Comparison of ENCODE assay signal across 10 cellular contexts in the genomic region with DNA sequence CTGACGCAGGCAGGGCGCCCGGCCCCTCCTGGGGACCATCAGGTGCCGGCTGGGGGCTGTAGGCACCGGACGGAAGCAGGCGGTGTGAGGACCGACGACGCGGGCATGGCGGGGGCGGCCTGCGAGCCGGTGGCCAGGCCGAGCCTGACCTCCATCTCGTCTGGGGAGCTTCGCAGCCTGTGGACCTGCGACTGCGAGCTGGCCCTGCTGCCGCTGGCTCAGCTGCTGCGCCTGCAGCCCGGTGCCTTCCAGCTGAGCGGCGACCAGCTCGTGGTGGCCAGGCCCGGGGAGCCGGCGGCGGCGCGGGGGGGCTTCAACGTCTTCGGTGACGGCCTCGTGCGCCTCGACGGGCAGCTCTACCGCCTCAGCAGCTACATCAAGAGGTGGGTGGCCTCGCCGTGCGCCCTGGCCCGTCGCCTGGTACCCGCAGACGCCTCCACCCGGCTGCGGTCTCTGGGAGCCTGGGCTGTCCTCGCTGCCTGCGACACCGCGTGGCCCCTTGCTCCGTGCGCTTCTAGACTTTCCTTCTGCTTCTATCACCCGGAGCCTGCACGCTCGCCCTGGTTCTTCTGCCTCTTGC. TPM values are rescaled to one million over a fixed set of nuclear protein-coding genes. Genes with fewer than 3 reads are reported as not detected.
DNase-seq lines count a peak whose midpoint lies in the region; ATAC-seq and TF ChIP-seq lines count a peak whose summit lies in the region.
"Had no signal": no experiment of that assay in that cellular context is flagged by ENCODE, and none has a peak within 500 bp of the region (broad histone marks: within the 10 kb centered on the region; RNA-seq: fewer than 3 reads in every experiment).

No MANE protein-coding gene starts in this region.

- ATAC-seq in lung (ENCODE audit: insufficient read depth, low FRiP score) = peak; percentile 13
- ATAC-seq in HG03565 (IDR thresholded peaks at IDR 0.05; ENCODE audit: unreplicated experiment) = no peak

- no peak for TF ChIP-seq CTCF in Peyer's patch (IDR thresholded peaks at IDR 0.05)
- no peak for TF ChIP-seq CTCF in lung (IDR thresholded peaks at IDR 0.05; ENCODE audit: control extremely low read depth, extremely low read depth)
- TF ChIP-seq CTCF in testis (IDR thresholded peaks at IDR 0.05) = no peak

- DNase-seq in Peyer's patch (no peak), lung (ENCODE audit: low spot score) (no peak), testis (peak; percentile 28), SKM-1 treated with dmso at 0.1 percent for 144 hours (lab: John Stamatoyannopoulos, UW; ENCODE audit: unreplicated experiment) (no peak), NOMO-1 (lab: John Stamatoyannopoulos, UW; ENCODE audit: unreplicated experiment in 2 of 2) (no peak)
- DNase-seq: activated CD4-positive, alpha-beta T cell treated with anti-CD3 and anti-CD28 coated beads, Interleukin-2, amount 10 ng/mL, durations not matched to agents 24 days and 14 days; effector CD4-positive, alpha-beta T cell had no signal

- H3K4me1 ChIP-seq in Peyer's patch (peaks cover 0 to 16% (median 0%) of the 10 kb centered on the region in 4 donors), esophagus (ENCODE audit: control insufficient read depth in 2 of 2, insufficient read depth in 2 of 2, low read length in 1 of 2) (peaks cover 11 to 27% of the 10 kb centered on the region in 2 donors), lung (ENCODE audit: control insufficient read depth in 2 of 2, insufficient read depth in 2 of 2, low read length in 2 of 2) (peaks cover 0 to 27% of the 10 kb centered on the region in 2 donors), testis (peaks cover 32% of the 10 kb centered on the region)

- H3K27ac ChIP-seq in Peyer's patch (peak overlapping the region; percentile 25 to 75 (median 46)), esophagus (ENCODE audit: low read depth in 2 of 2, low read length in 1 of 2) (peak overlapping the region; percentile 37 to 62), lung (ENCODE audit: low read depth in 1 of 2, low read length in 1 of 2) (peak overlapping the region; percentile 37 to 44), testis (peak overlapping the region; percentile 69 to 80)

- H3K27me3 ChIP-seq in Peyer's patch = peaks cover 0 to 18% of the 10 kb centered on the region in 2 donors
- no peaks in the 10 kb centered on the region for H3K27me3 ChIP-seq in esophagus (ENCODE audit: control insufficient read depth in 1 of 2, insufficient read depth in 2 of 2, low read length in 2 of 2)
- H3K27me3 ChIP-seq in lung (ENCODE audit: control insufficient read depth, insufficient read depth) = no peaks in the 10 kb centered on the region
- no peaks in the 10 kb centered on the region for H3K27me3 ChIP-seq in testis

- H3K9me3 ChIP-seq in Peyer's patch (no peaks in the 10 kb centered on the region), esophagus (ENCODE audit: control insufficient read depth in 2 of 2, insufficient read depth in 1 of 2, low read depth in 1 of 2, low read length in 1 of 2) (no peaks in the 10 kb centered on the region), lung (ENCODE audit: control insufficient read depth in 2 of 2, insufficient read depth in 1 of 2, low read length in 1 of 2) (peaks cover 0 to 4% of the 10 kb centered on the region in 2 donors), testis (no peaks in the 10 kb centered on the region)

- intact Hi-C loops in testis (cut with DNase I; ENCODE audit: low total_unique reads) = no loop called here

- TF ChIP-seq POLR2A in Peyer's patch (IDR thresholded peaks at IDR 0.05) = no peak
- no peak for TF ChIP-seq POLR2A in testis (IDR thresholded peaks at IDR 0.05)

- H3K36me3 ChIP-seq in Peyer's patch = no peaks in the 10 kb centered on the region
- no peaks in the 10 kb centered on the region for H3K36me3 ChIP-seq in esophagus (ENCODE audit: control insufficient read depth in 2 of 2, insufficient read depth in 2 of 2, low read length in 1 of 2)
- no peaks in the 10 kb centered on the region for H3K36me3 ChIP-seq in lung (ENCODE audit: control insufficient read depth in 2 of 2, insufficient read depth in 2 of 2, low read length in 2 of 2)
- H3K36me3 ChIP-seq in testis (ENCODE audit: low read depth, missing control alignments) = no peaks in the 10 kb centered on the region

- H3K4me3 ChIP-seq in Peyer's patch = peak overlapping the region in 3 of 4 donors; percentile 24 to 46 (median 34)
- peak overlapping the region; percentile 36 to 51 for H3K4me3 ChIP-seq in esophagus (ENCODE audit: low read depth in 1 of 2, low read length in 2 of 2)
- peak overlapping the region; percentile 26 for H3K4me3 ChIP-seq in lung
- H3K4me3 ChIP-seq in testis = peak overlapping the region; percentile 46 to 56

- 14 to 20% methylated on average over 57 to 58 of the region's 58 CpGs for WGBS in esophagus, 2 donors
- WGBS in lung, 2 donors = 11 to 20% methylated on average over 54 to 58 of the region's 58 CpGs
- 33 to 44% methylated on average over 11 to 38 of the region's 58 CpGs for WGBS in testis, 2 donors

RNA-seq across cellular contexts. Expression of gene MEDAG, which starts 0.4 kb away (rescaled TPM):
- total RNA-seq in Peyer's patch = 10 to 100 TPM in 1 of 4 donors, 1 to 10 TPM in 3; 4.9 to 21.5 (median 8.7) TPM
- 1 to 10 TPM; 1.5 to 1.7 TPM for polyA plus RNA-seq in esophagus
- 10 to 100 TPM in 1 of 2 donors, under 1 TPM in 1; 0.97 to 14.4 TPM for total RNA-seq in lung
- 1 to 10 TPM; 7.7 to 9.0 TPM for polyA plus RNA-seq in lung
- total RNA-seq in testis = 10 to 100 TPM in 1 of 2 donors, 1 to 10 TPM in 1; 9.6 to 17.7 TPM
- polyA plus RNA-seq in testis (ENCODE audit: insufficient read depth, low read depth, low replicate concordance) = 23.1 TPM
- total RNA-seq: activated CD4-positive, alpha-beta T cell treated with anti-CD3 and anti-CD28 coated beads, Interleukin-2, amount 10 ng/mL, durations not matched to agents 24 days and 14 days had no signal

RNA-seq across cellular contexts. Expression of gene TEX26, which starts 26.0 kb away (rescaled TPM):
- not detected for total RNA-seq in Peyer's patch
- under 1 TPM in 1 of 2 donors, not detected in 1; 0.45 TPM for polyA plus RNA-seq in esophagus
- 1 to 10 TPM in 1 of 2 donors, not detected in 1; 6.2 TPM for total RNA-seq in lung
- polyA plus RNA-seq in lung = 1 to 10 TPM in 1 of 2 donors, under 1 TPM in 1; 0.67 to 2.5 TPM
- total RNA-seq in testis = 10 to 100 TPM in 1 of 2 donors, 1 to 10 TPM in 1; 5.5 to 21.4 TPM
- 40.7 TPM for polyA plus RNA-seq in testis (ENCODE audit: insufficient read depth, low read depth, low replicate concordance)
- total RNA-seq: activated CD4-positive, alpha-beta T cell treated with anti-CD3 and anti-CD28 coated beads, Interleukin-2, amount 10 ng/mL, durations not matched to agents 24 days and 14 days; natural killer cell treated with Interleukin-12 subunit alpha and Interleukin-12 subunit beta and Interleukin-15 and Interleukin-18, amount 100 ng/mL, for 72 hours had no signal
